In the genomic region with DNA sequence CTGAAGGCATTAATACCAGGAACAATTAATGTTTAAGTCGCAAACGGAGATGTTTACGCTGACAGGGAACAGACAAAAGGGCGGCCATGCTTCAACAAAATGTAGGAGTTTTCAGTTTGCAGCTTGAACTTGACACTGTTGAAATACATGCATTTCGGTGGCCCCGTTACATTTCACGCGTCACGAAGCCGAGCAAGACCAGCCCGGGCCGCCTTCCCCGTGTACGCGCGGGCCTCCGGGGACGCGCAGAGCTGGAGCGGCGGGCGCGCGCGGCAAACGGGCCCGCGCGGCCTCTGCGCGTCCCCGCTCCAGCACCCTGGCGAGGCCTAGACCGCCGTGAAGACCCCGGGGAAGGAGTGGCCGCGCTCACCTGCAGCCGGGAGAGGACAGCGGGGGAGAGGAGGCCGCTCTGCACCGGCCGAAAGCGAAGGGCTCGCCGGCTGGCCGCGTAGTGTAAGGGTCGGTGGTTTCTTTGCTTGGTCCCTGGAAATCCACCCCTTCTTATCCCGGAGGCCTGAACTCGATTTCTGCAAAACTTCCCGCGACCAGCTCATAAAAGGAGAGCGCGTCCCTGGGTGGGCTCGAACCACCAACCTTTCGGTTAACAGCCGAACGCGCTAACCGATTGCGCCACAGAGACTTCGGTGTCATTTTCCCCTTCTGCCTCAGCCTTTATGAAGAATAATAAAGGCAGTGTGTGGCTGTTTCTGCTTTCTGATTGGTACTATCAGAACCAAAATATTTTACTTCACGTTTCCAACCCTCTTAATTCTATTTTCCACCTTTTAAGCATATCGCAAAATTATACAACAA, we compare ENCODE assay signal across 1 cellular context.
TF ChIP-seq lines count a peak whose summit lies in the region.

No MANE protein-coding gene starts in this region.

TF ChIP-seq in K562, 482 proteins besides CTCF, POLR2A, EP300 and RAD21 (continued from another document and continues in another):
- TF ChIP-seq, protein P1, sequence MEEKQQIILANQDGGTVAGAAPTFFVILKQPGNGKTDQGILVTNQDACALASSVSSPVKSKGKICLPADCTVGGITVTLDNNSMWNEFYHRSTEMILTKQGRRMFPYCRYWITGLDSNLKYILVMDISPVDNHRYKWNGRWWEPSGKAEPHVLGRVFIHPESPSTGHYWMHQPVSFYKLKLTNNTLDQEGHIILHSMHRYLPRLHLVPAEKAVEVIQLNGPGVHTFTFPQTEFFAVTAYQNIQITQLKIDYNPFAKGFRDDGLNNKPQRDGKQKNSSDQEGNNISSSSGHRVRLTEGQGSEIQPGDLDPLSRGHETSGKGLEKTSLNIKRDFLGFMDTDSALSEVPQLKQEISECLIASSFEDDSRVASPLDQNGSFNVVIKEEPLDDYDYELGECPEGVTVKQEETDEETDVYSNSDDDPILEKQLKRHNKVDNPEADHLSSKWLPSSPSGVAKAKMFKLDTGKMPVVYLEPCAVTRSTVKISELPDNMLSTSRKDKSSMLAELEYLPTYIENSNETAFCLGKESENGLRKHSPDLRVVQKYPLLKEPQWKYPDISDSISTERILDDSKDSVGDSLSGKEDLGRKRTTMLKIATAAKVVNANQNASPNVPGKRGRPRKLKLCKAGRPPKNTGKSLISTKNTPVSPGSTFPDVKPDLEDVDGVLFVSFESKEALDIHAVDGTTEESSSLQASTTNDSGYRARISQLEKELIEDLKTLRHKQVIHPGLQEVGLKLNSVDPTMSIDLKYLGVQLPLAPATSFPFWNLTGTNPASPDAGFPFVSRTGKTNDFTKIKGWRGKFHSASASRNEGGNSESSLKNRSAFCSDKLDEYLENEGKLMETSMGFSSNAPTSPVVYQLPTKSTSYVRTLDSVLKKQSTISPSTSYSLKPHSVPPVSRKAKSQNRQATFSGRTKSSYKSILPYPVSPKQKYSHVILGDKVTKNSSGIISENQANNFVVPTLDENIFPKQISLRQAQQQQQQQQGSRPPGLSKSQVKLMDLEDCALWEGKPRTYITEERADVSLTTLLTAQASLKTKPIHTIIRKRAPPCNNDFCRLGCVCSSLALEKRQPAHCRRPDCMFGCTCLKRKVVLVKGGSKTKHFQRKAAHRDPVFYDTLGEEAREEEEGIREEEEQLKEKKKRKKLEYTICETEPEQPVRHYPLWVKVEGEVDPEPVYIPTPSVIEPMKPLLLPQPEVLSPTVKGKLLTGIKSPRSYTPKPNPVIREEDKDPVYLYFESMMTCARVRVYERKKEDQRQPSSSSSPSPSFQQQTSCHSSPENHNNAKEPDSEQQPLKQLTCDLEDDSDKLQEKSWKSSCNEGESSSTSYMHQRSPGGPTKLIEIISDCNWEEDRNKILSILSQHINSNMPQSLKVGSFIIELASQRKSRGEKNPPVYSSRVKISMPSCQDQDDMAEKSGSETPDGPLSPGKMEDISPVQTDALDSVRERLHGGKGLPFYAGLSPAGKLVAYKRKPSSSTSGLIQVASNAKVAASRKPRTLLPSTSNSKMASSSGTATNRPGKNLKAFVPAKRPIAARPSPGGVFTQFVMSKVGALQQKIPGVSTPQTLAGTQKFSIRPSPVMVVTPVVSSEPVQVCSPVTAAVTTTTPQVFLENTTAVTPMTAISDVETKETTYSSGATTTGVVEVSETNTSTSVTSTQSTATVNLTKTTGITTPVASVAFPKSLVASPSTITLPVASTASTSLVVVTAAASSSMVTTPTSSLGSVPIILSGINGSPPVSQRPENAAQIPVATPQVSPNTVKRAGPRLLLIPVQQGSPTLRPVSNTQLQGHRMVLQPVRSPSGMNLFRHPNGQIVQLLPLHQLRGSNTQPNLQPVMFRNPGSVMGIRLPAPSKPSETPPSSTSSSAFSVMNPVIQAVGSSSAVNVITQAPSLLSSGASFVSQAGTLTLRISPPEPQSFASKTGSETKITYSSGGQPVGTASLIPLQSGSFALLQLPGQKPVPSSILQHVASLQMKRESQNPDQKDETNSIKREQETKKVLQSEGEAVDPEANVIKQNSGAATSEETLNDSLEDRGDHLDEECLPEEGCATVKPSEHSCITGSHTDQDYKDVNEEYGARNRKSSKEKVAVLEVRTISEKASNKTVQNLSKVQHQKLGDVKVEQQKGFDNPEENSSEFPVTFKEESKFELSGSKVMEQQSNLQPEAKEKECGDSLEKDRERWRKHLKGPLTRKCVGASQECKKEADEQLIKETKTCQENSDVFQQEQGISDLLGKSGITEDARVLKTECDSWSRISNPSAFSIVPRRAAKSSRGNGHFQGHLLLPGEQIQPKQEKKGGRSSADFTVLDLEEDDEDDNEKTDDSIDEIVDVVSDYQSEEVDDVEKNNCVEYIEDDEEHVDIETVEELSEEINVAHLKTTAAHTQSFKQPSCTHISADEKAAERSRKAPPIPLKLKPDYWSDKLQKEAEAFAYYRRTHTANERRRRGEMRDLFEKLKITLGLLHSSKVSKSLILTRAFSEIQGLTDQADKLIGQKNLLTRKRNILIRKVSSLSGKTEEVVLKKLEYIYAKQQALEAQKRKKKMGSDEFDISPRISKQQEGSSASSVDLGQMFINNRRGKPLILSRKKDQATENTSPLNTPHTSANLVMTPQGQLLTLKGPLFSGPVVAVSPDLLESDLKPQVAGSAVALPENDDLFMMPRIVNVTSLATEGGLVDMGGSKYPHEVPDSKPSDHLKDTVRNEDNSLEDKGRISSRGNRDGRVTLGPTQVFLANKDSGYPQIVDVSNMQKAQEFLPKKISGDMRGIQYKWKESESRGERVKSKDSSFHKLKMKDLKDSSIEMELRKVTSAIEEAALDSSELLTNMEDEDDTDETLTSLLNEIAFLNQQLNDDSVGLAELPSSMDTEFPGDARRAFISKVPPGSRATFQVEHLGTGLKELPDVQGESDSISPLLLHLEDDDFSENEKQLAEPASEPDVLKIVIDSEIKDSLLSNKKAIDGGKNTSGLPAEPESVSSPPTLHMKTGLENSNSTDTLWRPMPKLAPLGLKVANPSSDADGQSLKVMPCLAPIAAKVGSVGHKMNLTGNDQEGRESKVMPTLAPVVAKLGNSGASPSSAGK (IDR thresholded peaks at IDR 0.05): peak; percentile 79
- TF ChIP-seq, protein P2, sequence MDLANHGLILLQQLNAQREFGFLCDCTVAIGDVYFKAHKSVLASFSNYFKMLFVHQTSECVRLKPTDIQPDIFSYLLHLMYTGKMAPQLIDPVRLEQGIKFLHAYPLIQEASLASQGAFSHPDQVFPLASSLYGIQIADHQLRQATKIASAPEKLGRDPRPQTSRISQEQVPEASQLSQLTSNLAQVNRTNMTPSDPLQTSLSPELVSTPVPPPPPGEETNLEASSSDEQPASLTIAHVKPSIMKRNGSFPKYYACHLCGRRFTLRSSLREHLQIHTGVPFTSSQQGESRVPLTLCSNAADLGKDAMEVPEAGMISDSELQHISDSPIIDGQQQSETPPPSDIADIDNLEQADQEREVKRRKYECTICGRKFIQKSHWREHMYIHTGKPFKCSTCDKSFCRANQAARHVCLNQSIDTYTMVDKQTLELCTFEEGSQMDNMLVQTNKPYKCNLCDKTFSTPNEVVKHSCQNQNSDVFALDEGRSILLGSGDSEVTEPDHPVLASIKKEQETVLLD (IDR thresholded peaks at IDR 0.05): peak; percentile 72
- TF ChIP-seq HDGF (IDR thresholded peaks at IDR 0.05) (no peak), POLR3G (IDR thresholded peaks at IDR 0.05; ENCODE audit: extremely low read depth, insufficient read length, insufficient replicate concordance) (peak; percentile 46), ZNF561 (CRISPR knock-in tag; conservative IDR thresholded peaks at IDR 0.05) (no peak), EP400 (IDR thresholded peaks at IDR 0.05) (peak; percentile 72), ZNF518B (CRISPR knock-in tag; IDR thresholded peaks at IDR 0.05) (0 out of 2 replicates have a peak, but pooled peaks have one; percentile 27), CXXC5 (CRISPR knock-in tag; IDR thresholded peaks at IDR 0.05) (peak; percentile 91), MCM2 (IDR thresholded peaks at IDR 0.05; ENCODE audit: low read depth) (no peak), SRSF9 (IDR thresholded peaks at IDR 0.05; ENCODE audit: borderline replicate concordance, low read depth, low read length) (no peak), ZSCAN32 (CRISPR knock-in tag; IDR thresholded peaks at IDR 0.05) (0 out of 2 replicates have a peak, but pooled peaks have one; percentile 3), ZMIZ1 (IDR thresholded peaks at IDR 0.05; ENCODE audit: low read depth in 2 of 2, low read length in 2 of 2) (0 out of 4 replicates have a peak, but pooled peaks of 1 of the 2 experiments have one; percentile 27)
- TF ChIP-seq, protein P3, sequence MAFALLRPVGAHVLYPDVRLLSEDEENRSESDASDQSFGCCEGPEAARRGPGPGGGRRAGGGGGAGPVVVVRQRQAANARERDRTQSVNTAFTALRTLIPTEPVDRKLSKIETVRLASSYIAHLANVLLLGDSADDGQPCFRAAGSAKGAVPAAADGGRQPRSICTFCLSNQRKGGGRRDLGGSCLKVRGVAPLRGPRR (CRISPR knock-in tag; IDR thresholded peaks at IDR 0.05): 0 out of 2 replicates have a peak, but pooled peaks have one; percentile 10
- TF ChIP-seq, protein P4, sequence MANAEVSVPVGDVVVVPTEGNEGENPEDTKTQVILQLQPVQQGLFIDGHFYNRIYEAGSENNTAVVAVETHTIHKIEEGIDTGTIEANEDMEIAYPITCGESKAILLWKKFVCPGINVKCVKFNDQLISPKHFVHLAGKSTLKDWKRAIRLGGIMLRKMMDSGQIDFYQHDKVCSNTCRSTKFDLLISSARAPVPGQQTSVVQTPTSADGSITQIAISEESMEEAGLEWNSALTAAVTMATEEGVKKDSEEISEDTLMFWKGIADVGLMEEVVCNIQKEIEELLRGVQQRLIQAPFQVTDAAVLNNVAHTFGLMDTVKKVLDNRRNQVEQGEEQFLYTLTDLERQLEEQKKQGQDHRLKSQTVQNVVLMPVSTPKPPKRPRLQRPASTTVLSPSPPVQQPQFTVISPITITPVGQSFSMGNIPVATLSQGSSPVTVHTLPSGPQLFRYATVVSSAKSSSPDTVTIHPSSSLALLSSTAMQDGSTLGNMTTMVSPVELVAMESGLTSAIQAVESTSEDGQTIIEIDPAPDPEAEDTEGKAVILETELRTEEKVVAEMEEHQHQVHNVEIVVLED (CRISPR knock-in tag; IDR thresholded peaks at IDR 0.05): 0 out of 2 replicates have a peak, but pooled peaks have one; percentile 39
